Comparison of ENCODE assay signal across 8 cellular contexts in the genomic region with DNA sequence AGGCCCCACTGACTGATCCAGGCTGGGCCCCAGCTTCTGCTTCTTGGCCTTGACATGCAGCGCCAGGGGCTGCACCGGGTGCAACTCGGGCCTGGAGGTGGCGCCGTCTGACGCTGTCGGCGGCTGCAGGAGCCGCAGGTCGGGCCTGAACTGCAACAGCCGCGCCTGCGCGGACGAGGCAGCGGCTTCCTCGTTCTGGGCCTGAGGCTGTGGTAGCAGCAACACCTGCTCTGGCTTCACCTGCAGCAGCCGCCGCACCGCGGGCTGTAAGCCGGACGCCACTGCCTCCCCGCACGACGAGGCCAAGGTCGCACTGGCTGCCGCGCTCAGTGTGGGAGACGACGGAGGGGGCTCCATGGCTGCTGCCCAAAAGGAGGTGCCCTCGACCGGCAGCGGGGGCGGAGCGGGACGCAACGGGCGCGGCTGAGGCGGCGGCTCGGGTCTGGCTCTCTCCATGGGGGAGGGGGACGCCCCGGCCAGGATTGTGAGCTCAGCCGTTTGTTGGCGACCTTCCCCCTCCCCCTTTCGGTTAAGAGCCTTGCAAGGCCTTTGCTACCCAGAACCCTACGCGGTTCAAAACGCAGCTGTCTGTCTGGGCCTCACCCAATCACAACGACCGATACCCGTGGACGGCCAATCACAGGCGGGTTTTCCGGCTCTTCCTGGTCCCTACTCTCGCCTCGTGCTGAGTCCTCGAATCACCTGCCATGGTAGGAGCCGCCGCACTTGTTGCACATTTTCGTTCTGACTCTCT.
A peak's percentile ranks its signal among the peaks of the same experiment; 100 is the strongest.
DNase-seq lines count a peak whose midpoint lies in the region; ATAC-seq and TF ChIP-seq lines count a peak whose summit lies in the region.

No MANE protein-coding gene starts in this region.

- no peaks in the 10 kb centered on the region for H3K27me3 ChIP-seq in effector memory CD4-positive, alpha-beta T cell (replicated peaks; ENCODE audit: control insufficient read depth, insufficient read depth, low read length, poor library complexity, severe bottlenecking)
- H3K27me3 ChIP-seq in muscle layer of colon (ENCODE audit: control insufficient read depth in 1 of 2, insufficient read depth in 2 of 2, low read length in 2 of 2): no peaks in the 10 kb centered on the region

- H3K9me3 ChIP-seq in effector memory CD4-positive, alpha-beta T cell (ENCODE audit: control insufficient read depth, low read length): no peaks in the 10 kb centered on the region
- H3K9me3 ChIP-seq in muscle layer of colon (ENCODE audit: low read length): no peaks in the 10 kb centered on the region

- peak; percentile 94 for ATAC-seq in HG03103 (IDR thresholded peaks at IDR 0.05; ENCODE audit: low read depth, unreplicated experiment)
- ATAC-seq in stimulated activated memory B cell treated with anti-CD40 and anti-IgM and Interleukin-4, amounts not matched to agents 10 μg/mL and 1 μg/mL and 100 μg/mL, for 72 hours: peak; percentile 99

- no peaks in the 10 kb centered on the region for H3K27me3 Mint-ChIP-seq in stimulated activated memory B cell treated with anti-CD40 and anti-IgM and Interleukin-4, amounts not matched to agents 10 μg/mL and 1 μg/mL and 100 μg/mL, for 72 hours

- DNase-seq in GM10266 (ENCODE audit: extremely low spot score) (peak; percentile 76), NCI-H2171 treated with DMSO at 0.1 percent for 48 hours (lab: John Stamatoyannopoulos, UW) (no peak), NCI-H524 (lab: John Stamatoyannopoulos, UW) (no peak)
- peak; percentile 65 to 66 for DNase-seq in activated CD4-positive, alpha-beta T cell treated with anti-CD3 and anti-CD28 coated beads, Interleukin-2, amount 50 U/mL, for 24 hours (ENCODE audit: low read depth in 1 of 2, low spot score in 1 of 2)
- DNase-seq in effector memory CD4-positive, alpha-beta T cell: peak; percentile 60 to 76 (median 72)

- peaks cover 38% of the 10 kb centered on the region for H3K4me1 Mint-ChIP-seq in stimulated activated memory B cell treated with anti-CD40 and anti-IgM and Interleukin-4, amounts not matched to agents 10 μg/mL and 1 μg/mL and 100 μg/mL, for 72 hours

- H3K4me3 Mint-ChIP-seq in stimulated activated memory B cell treated with anti-CD40 and anti-IgM and Interleukin-4, amounts not matched to agents 10 μg/mL and 1 μg/mL and 100 μg/mL, for 72 hours: peak overlapping the region; percentile 92

- H3K4me3 ChIP-seq in effector memory CD4-positive, alpha-beta T cell (ENCODE audit: insufficient read depth, low read depth, low read length, poor library complexity, severe bottlenecking): peak overlapping the region; percentile 55
- peak overlapping the region; percentile 54 to 58 for H3K4me3 ChIP-seq in muscle layer of colon (ENCODE audit: low read depth in 1 of 2, low read length in 2 of 2)

- H3K27ac ChIP-seq in effector memory CD4-positive, alpha-beta T cell (ENCODE audit: insufficient read depth, low read length, poor library complexity, severe bottlenecking): peak overlapping the region; percentile 50
- no peak overlapping the region for H3K27ac ChIP-seq in muscle layer of colon (ENCODE audit: low read depth, low read length)

- H3K9me3 Mint-ChIP-seq in stimulated activated memory B cell treated with anti-CD40 and anti-IgM and Interleukin-4, amounts not matched to agents 10 μg/mL and 1 μg/mL and 100 μg/mL, for 72 hours: peaks cover 9% of the 10 kb centered on the region

- no peaks in the 10 kb centered on the region for H3K36me3 ChIP-seq in effector memory CD4-positive, alpha-beta T cell (ENCODE audit: control insufficient read depth, insufficient read depth, low read length)
- no peaks in the 10 kb centered on the region for H3K36me3 ChIP-seq in muscle layer of colon (ENCODE audit: insufficient read depth, low read length)

- no peak overlapping the region for H3K9ac ChIP-seq in muscle layer of colon (ENCODE audit: low read length)

- peak; percentile 41 for TF ChIP-seq CTCF in GM10266 (IDR thresholded peaks at IDR 0.05; ENCODE audit: control insufficient read depth, insufficient read depth, low read depth, missing control alignments)

- peaks cover 9% of the 10 kb centered on the region for H3K4me1 ChIP-seq in effector memory CD4-positive, alpha-beta T cell (ENCODE audit: control insufficient read depth, insufficient read depth, low read length, poor library complexity, severe bottlenecking)
- H3K4me1 ChIP-seq in muscle layer of colon (ENCODE audit: insufficient read depth, low read length): peaks cover 4% of the 10 kb centered on the region

- peaks cover 24% of the 10 kb centered on the region for H3K36me3 Mint-ChIP-seq in stimulated activated memory B cell treated with anti-CD40 and anti-IgM and Interleukin-4, amounts not matched to agents 10 μg/mL and 1 μg/mL and 100 μg/mL, for 72 hours

- H3K27ac Mint-ChIP-seq in stimulated activated memory B cell treated with anti-CD40 and anti-IgM and Interleukin-4, amounts not matched to agents 10 μg/mL and 1 μg/mL and 100 μg/mL, for 72 hours: peak overlapping the region; percentile 99

Comparison
In these comparisons a context has a peak if more than half of its experiments do, and no peak if none do; other contexts are left out.
1. DNase-seq: peak in GM10266 (single experiment), activated CD4-positive, alpha-beta T cell treated with anti-CD3 and anti-CD28 coated beads, Interleukin-2, amount 50 U/mL, for 24 hours (2 of 2) and effector memory CD4-positive, alpha-beta T cell (3 of 3); none in NCI-H2171 treated with DMSO at 0.1 percent for 48 hours (single experiment) and NCI-H524 (0 of 2).